14 cellular contexts compared by ENCODE assay signal in the genomic region with DNA sequence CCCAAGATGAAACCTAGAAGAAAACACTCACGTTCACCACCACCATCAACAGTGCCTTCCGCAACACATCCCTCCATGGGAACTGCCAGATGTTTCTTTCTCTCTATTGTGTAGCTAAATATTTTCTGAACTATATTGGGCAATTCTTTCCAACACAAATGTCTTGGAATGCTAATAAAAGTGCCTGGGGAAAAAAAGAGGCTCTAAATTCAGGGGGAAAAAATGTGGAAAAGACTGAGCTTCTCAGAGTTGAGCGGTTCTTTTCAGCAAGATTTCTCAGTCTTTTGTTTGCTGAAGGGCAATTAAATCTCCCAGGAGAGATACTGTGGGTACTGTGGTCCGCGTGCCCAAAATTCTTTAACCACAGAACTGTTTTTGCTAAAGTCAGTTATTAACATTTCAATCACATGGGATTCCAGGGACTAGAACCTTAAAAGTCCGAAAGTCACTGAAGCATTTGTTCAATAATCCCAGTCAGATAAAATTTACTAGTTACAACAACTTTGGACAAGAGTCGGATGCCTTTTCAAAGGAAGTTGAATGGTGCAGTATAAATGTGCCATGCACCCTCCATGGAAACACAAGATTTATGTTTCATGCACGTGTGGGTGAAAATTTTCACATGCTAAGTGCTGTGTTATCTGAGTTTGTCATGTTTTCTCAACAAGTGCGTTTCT. TPM values are rescaled to one million over a fixed set of nuclear protein-coding genes. Genes with fewer than 3 reads are reported as not detected.
DNase-seq lines count a peak whose midpoint lies in the region; ATAC-seq and TF ChIP-seq lines count a peak whose summit lies in the region.
"Had no signal": no experiment of that assay in that cellular context is flagged by ENCODE, and none has a peak within 500 bp of the region (broad histone marks: within the 10 kb centered on the region; RNA-seq: fewer than 3 reads in every experiment).

No MANE protein-coding gene starts in this region.

- no peak overlapping the region for H3K4me3 Mint-ChIP-seq in endodermal cell
- H3K4me3 Mint-ChIP-seq: CD8-positive, alpha-beta memory T cell; H9; naive thymus-derived CD8-positive, alpha-beta T cell had no signal

- peak; percentile 62 for DNase-seq in COLO829 (ENCODE audit: low spot score)
- DNase-seq in NCI-H1048 (lab: John Stamatoyannopoulos, UW), result peak; percentile 0
- no peak for DNase-seq in endodermal cell
- DNase-seq in neuronal stem cell (ENCODE audit: low spot score), result no peak
- DNase-seq in psoas muscle, result no peak
- no peak for DNase-seq in retina
- DNase-seq: activated T-cell treated with anti-CD3 and anti-CD28 coated beads, Interleukin-2, amount 50 U/mL, for 1 hour; CD8-positive, alpha-beta memory T cell; H9; naive thymus-derived CD8-positive, alpha-beta T cell; NCI-H446 had no signal

- intact Hi-C loops in psoas muscle (cut with DNase I), result no loop called here

- no peak overlapping the region for H2BK5ac ChIP-seq in neuronal stem cell (ENCODE audit: low read length)

- H3K18ac ChIP-seq in neuronal stem cell (ENCODE audit: low read length), result no peak overlapping the region

- WGBS in endodermal cell (ENCODE audit: insufficient coverage in 1 of 2, insufficient read length in 1 of 2), 2 experiments, result 88 to 92% methylated on average over 6 to 9 of the region's 9 CpGs
- WGBS in neuronal stem cell (ENCODE audit: extremely low coverage in 2 of 2, insufficient read length in 2 of 2, insufficient replicate concordance in 1 of 2), 2 donors, result no CpG with 5 or more reads among the region's 9 CpGs
- 21 to 22% (median 22%) methylated on average over 9 of the region's 9 CpGs for WGBS in psoas muscle, 3 donors

- H3K4me1 ChIP-seq in endodermal cell (ENCODE audit: control insufficient read depth, insufficient read depth, low read length), result no peaks in the 10 kb centered on the region
- H3K4me1 ChIP-seq in neuronal stem cell (ENCODE audit: control insufficient read depth in 2 of 2, insufficient read depth in 1 of 2, low read depth in 1 of 2, low read length in 2 of 2), result peaks cover 7 to 16% of the 10 kb centered on the region in 2 donors
- no peaks in the 10 kb centered on the region for H3K4me1 ChIP-seq in psoas muscle

- ATAC-seq in HG03571 (IDR thresholded peaks at IDR 0.05; ENCODE audit: unreplicated experiment) (no peak), GM18517 (IDR thresholded peaks at IDR 0.05; ENCODE audit: unreplicated experiment) (no peak), psoas muscle (no peak)
- ATAC-seq: naive thymus-derived CD8-positive, alpha-beta T cell had no signal

- H3K4me1 Mint-ChIP-seq in endodermal cell, result peaks cover 28% of the 10 kb centered on the region
- H3K4me1 Mint-ChIP-seq: CD8-positive, alpha-beta memory T cell; naive thymus-derived CD8-positive, alpha-beta T cell had no signal

- H3K27me3 ChIP-seq in endodermal cell (ENCODE audit: control insufficient read depth, insufficient read depth, low read length, poor library complexity, severe bottlenecking), result no peaks in the 10 kb centered on the region
- no peaks in the 10 kb centered on the region for H3K27me3 ChIP-seq in neuronal stem cell (ENCODE audit: control insufficient read depth in 3 of 3, insufficient read depth in 3 of 3, low read depth in 1 of 3, low read length in 3 of 3)
- peaks cover 5 to 8% (median 7%) of the 10 kb centered on the region in 3 donors for H3K27me3 ChIP-seq in psoas muscle (ENCODE audit: insufficient read depth in 3 of 3, low read length in 2 of 3)

- no peak overlapping the region for H2BK120ac ChIP-seq in neuronal stem cell (ENCODE audit: low read depth, low read length)

- no peak overlapping the region for H3K23ac ChIP-seq in neuronal stem cell (ENCODE audit: low read depth, low read length, poor library complexity)

- peak overlapping the region; percentile 45 for H2AFZ ChIP-seq in neuronal stem cell (ENCODE audit: low read length)

- H3K4ac ChIP-seq in neuronal stem cell (ENCODE audit: low read length), result no peak overlapping the region

- H3K27ac ChIP-seq in endodermal cell (ENCODE audit: low read depth, low read length) (peak overlapping the region; percentile 73), neuronal stem cell (replicated peaks; ENCODE audit: low read length) (peak overlapping the region; percentile 23), psoas muscle (no peak overlapping the region)
- H3K27ac ChIP-seq: VCaP had no signal

- peaks cover 6% of the 10 kb centered on the region for H3K36me3 Mint-ChIP-seq in endodermal cell (ENCODE audit: low read depth)

- H3K4me3 ChIP-seq in endodermal cell (ENCODE audit: low read length), result no peak overlapping the region
- no peak overlapping the region for H3K4me3 ChIP-seq in neuronal stem cell (ENCODE audit: low read length in 2 of 2)
- no peak overlapping the region for H3K4me3 ChIP-seq in psoas muscle

- H3K27ac Mint-ChIP-seq in endodermal cell, result no peak overlapping the region
- H3K27ac Mint-ChIP-seq: CD8-positive, alpha-beta memory T cell; naive thymus-derived CD8-positive, alpha-beta T cell had no signal

- no peak for TF ChIP-seq CTCF in endodermal cell (conservative IDR thresholded peaks at IDR 0.05)
- no peak for TF ChIP-seq CTCF in psoas muscle (IDR thresholded peaks at IDR 0.05)

- H2BK15ac ChIP-seq in neuronal stem cell (ENCODE audit: low read length), result no peak overlapping the region

- H4K91ac ChIP-seq in neuronal stem cell (ENCODE audit: low read depth, low read length, poor library complexity), result no peak overlapping the region

- no peak overlapping the region for H4K8ac ChIP-seq in neuronal stem cell (ENCODE audit: low read depth, low read length)

- H3K36me3 ChIP-seq in endodermal cell (ENCODE audit: control insufficient read depth, insufficient read depth, low read length) (no peaks in the 10 kb centered on the region), neuronal stem cell (replicated peaks in 1 of 2; ENCODE audit: control insufficient read depth in 2 of 2, insufficient read depth in 2 of 2, low read length in 2 of 2) (no peaks in the 10 kb centered on the region), psoas muscle (ENCODE audit: insufficient read depth in 1 of 2, low read depth in 1 of 2) (no peaks in the 10 kb centered on the region)

- no peak overlapping the region for H2BK12ac ChIP-seq in neuronal stem cell (ENCODE audit: low read length)

- H3K4me2 ChIP-seq in neuronal stem cell (ENCODE audit: insufficient read depth, low read length, poor library complexity, severe bottlenecking), result no peak overlapping the region

- H3K14ac ChIP-seq in neuronal stem cell (ENCODE audit: low read length), result no peak overlapping the region

- no peaks in the 10 kb centered on the region for H3K79me1 ChIP-seq in neuronal stem cell (ENCODE audit: low read depth, low read length)

- no peaks in the 10 kb centered on the region for H3K27me3 Mint-ChIP-seq in endodermal cell (ENCODE audit: insufficient read depth)

- H3K9me3 ChIP-seq in endodermal cell (ENCODE audit: control insufficient read depth, low read length) (peaks cover 21% of the 10 kb centered on the region), neuronal stem cell (replicated peaks in 1 of 2; ENCODE audit: control insufficient read depth in 2 of 2, insufficient read depth in 1 of 2, low read depth in 1 of 2, low read length in 2 of 2) (peaks cover 0 to 3% of the 10 kb centered on the region in 2 donors), psoas muscle (no peaks in the 10 kb centered on the region)

- peaks cover 28% of the 10 kb centered on the region for H3K9me3 Mint-ChIP-seq in endodermal cell

- no peak overlapping the region for H2AK5ac ChIP-seq in neuronal stem cell (ENCODE audit: low read depth, low read length)

- no peak overlapping the region for H3K9ac ChIP-seq in endodermal cell (ENCODE audit: extremely low read depth, low read length, poor library complexity, severe bottlenecking)
- no peak overlapping the region for H3K9ac ChIP-seq in neuronal stem cell (ENCODE audit: low read depth, low read length, poor library complexity)

RNA-seq across cellular contexts. Expression of gene DHRSX, which starts 52.0 kb away (rescaled TPM):
- total RNA-seq in endodermal cell (10 to 100 TPM; 36.5 to 45.4 TPM), psoas muscle (10 to 100 TPM in 3 of 4 donors, 1 to 10 TPM in 1; 9.6 to 19.3 (median 12.7) TPM)
- polyA plus RNA-seq in endodermal cell (2013, experiment 1 of 2), result 43.9 TPM
- polyA plus RNA-seq in endodermal cell (2013, experiment 2 of 2), result 47.7 TPM
- polyA plus RNA-seq in neuronal stem cell (2013, experiment 1 of 2), result 24.5 TPM
- polyA plus RNA-seq in neuronal stem cell (2013, experiment 2 of 2), result 24.6 TPM
- polyA plus RNA-seq in psoas muscle, result 1 to 10 TPM; 5.6 to 7.8 (median 7.2) TPM

RNA-seq across cellular contexts. Expression of gene ZBED1, which starts 52.0 kb away (rescaled TPM):
- total RNA-seq in endodermal cell, result 10 to 100 TPM; 55.8 to 71.9 TPM
- polyA plus RNA-seq in endodermal cell (2013, experiment 1 of 2), result 39.2 TPM
- polyA plus RNA-seq in endodermal cell (2013, experiment 2 of 2), result 41.0 TPM
- 19.2 TPM for polyA plus RNA-seq in neuronal stem cell (2013, experiment 1 of 2)
- 18.2 TPM for polyA plus RNA-seq in neuronal stem cell (2013, experiment 2 of 2)
- 10 to 100 TPM; 28.7 to 63.1 (median 36.3) TPM for total RNA-seq in psoas muscle
- polyA plus RNA-seq in psoas muscle, result 10 to 100 TPM; 18.6 to 67.9 (median 37.6) TPM

Comparison
In these comparisons a context has a peak if more than half of its experiments do, and no peak if none do; other contexts are left out.
1. DNase-seq: peak in COLO829 (single experiment) and NCI-H1048 (single experiment); none in endodermal cell (single experiment), neuronal stem cell (single experiment), psoas muscle (0 of 2) and retina (single experiment).